In genomic region chr19:39218230-39219007, GRCh38 we compare ENCODE assay signal across 15 cellular contexts.
"Had no signal": no experiment of that assay in that cellular context is flagged by ENCODE, and none has a peak within 500 bp of the region (broad histone marks: within the 10 kb centered on the region; RNA-seq: fewer than 3 reads in every experiment).

No MANE protein-coding gene starts in this region.

- H3K27ac Mint-ChIP-seq: activated naive CD8-positive, alpha-beta T cell treated with anti-CD3 and anti-CD28 coated beads for 36 hours; type B pancreatic cell had no signal

- DNase-seq: activated CD4-positive, alpha-beta T cell treated with anti-CD3 and anti-CD28 coated beads, Interleukin-2, amount 50 U/mL, for 4 hours; activated gamma-delta T cell treated with Interleukin-2 at 50 U/mL for 16 hours; activated naive CD8-positive, alpha-beta T cell treated with anti-CD3 and anti-CD28 coated beads for 36 hours; amniotic stem cell; effector CD8-positive, alpha-beta T cell; gastrocnemius medialis; head of caudate nucleus; right lobe of liver; small intestine; stimulated activated CD4-positive, alpha-beta T cell treated with anti-CD3 and anti-CD28 coated beads, Interleukin-15, amount 100 ng/mL, for 24 hours; stimulated activated CD4-positive, alpha-beta T cell treated with anti-CD3 and anti-CD28 coated beads, Interleukin-2, amount 100 ng/mL, for 48 hours; stomach had no signal

- H3K4me3 Mint-ChIP-seq: activated naive CD8-positive, alpha-beta T cell treated with anti-CD3 and anti-CD28 coated beads for 36 hours; nephron; type B pancreatic cell had no signal

- H3K4me1 Mint-ChIP-seq: activated naive CD8-positive, alpha-beta T cell treated with anti-CD3 and anti-CD28 coated beads for 36 hours; nephron had no signal

- ATAC-seq: esophagus mucosa, gastrocnemius medialis had no signal

- H3K9me3 Mint-ChIP-seq: activated naive CD8-positive, alpha-beta T cell treated with anti-CD3 and anti-CD28 coated beads for 36 hours had no signal

- H3K36me3 Mint-ChIP-seq: activated naive CD8-positive, alpha-beta T cell treated with anti-CD3 and anti-CD28 coated beads for 36 hours; type B pancreatic cell had no signal
